Comparison of ENCODE assay signal across 8 cellular contexts in the genomic region with DNA sequence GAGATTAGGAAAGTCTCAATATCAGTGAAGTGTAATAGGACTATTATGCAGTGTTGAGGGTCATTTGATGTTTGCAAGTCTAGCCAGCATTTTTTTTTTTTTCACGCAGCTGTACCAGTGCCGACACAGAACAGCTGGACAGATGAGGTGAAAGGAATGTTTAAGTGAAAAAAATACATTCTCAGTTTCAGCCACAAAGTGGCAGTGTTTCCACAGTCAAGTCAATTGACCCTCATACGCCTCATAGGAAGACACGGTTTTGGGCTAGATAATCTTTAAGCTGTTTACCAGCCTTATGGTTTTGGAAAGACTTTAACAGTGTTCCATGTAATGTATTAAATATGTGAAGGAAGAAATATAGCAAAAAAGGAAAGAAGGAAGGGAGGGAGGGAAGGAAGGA.
DNase-seq lines count a peak whose midpoint lies in the region; ATAC-seq and TF ChIP-seq lines count a peak whose summit lies in the region.

No MANE protein-coding gene starts in this region.

- H3K4me1 Mint-ChIP-seq in WTC11: no peaks in the 10 kb centered on the region

- H3K4me1 ChIP-seq in HEK293 (ENCODE audit: control insufficient read depth, insufficient read depth, low read length): no peaks in the 10 kb centered on the region
- H3K4me1 ChIP-seq in iPS DF 6.9 (ENCODE audit: control insufficient read depth, insufficient read depth, low read length): no peaks in the 10 kb centered on the region
- H3K4me1 ChIP-seq in suprapubic skin: no peaks in the 10 kb centered on the region

- DNase-seq in NCI-H2196 (lab: John Stamatoyannopoulos, UW; ENCODE audit: unreplicated experiment): peak; percentile 11
- DNase-seq in NCI-H2196 treated with DMSO at 0.1 percent for 48 hours (lab: John Stamatoyannopoulos, UW; ENCODE audit: unreplicated experiment): no peak
- peak; percentile 44 for DNase-seq in LoVo (ENCODE audit: low spot score)
- DNase-seq in WTC11 (ENCODE audit: low spot score): no peak
- DNase-seq in iPS DF 6.9 (ENCODE audit: low read depth, low spot score): peak; percentile 33
- no peak for DNase-seq in suprapubic skin (ENCODE audit: low spot score in 2 of 2)
- DNase-seq in lower leg skin (ENCODE audit: low spot score in 2 of 2): no peak

- H3K4me3 Mint-ChIP-seq in WTC11: no peak overlapping the region

- TF ChIP-seq POLR2A in suprapubic skin (IDR thresholded peaks at IDR 0.05) (no peak), lower leg skin (IDR thresholded peaks at IDR 0.05) (no peak)

- no CpG with 5 or more reads among the region's 4 CpGs for WGBS in iPS DF 6.9 (ENCODE audit: insufficient coverage, insufficient read length)
- 0% methylated on average over 4 of the region's 4 CpGs for WGBS in suprapubic skin
- 1 to 2% methylated on average over 4 of the region's 4 CpGs for WGBS in lower leg skin, 2 donors

- no peaks in the 10 kb centered on the region for H3K27me3 ChIP-seq in iPS DF 6.9 (ENCODE audit: control insufficient read depth, insufficient read depth, low read length)
- H3K27me3 ChIP-seq in suprapubic skin: no peaks in the 10 kb centered on the region

- intact Hi-C loops in lower leg skin (cut with DNase I; ENCODE audit: low total_unique reads): no loop called here

- TF ChIP-seq EP300 in suprapubic skin (IDR thresholded peaks at IDR 0.05): no peak

- no peaks in the 10 kb centered on the region for H3K36me3 Mint-ChIP-seq in WTC11

- POLR2A ChIA-PET in HEK293 (lab: Yijun Ruan, JAX) (no interaction called here), WTC11 (lab: Charles Lee) (interaction anchor here (0.7 kb wide), 1 partner anchor 149 kb away, joined by 4 read pairs; no protein-coding TSS in a partner anchor)

- peak; percentile 90 for ATAC-seq in WTC11

- CTCF ChIA-PET in HEK293 (lab: Yijun Ruan, JAX): interaction anchor here (0.6 to 2.9 kb wide), 19 partner anchors 9 to 1841 kb away, joined by 3 to 15 read pairs (median 5); no protein-coding TSS in a partner anchor
- CTCF ChIA-PET in WTC11 (lab: Charles Lee): interaction anchor here (0.6 to 2.4 kb wide), 23 partner anchors 9 to 964 kb away, joined by 3 to 33 read pairs (median 4); no protein-coding TSS in a partner anchor

- no peaks in the 10 kb centered on the region for H3K27me3 Mint-ChIP-seq in WTC11 (ENCODE audit: low read depth)

- TF ChIP-seq CTCF in HEK293 (tag by site-specific recombination; IDR thresholded peaks at IDR 0.05) (no peak), WTC11 (IDR thresholded peaks at IDR 0.05) (peak; percentile 31; the same call in 1 of the 2 replicates), suprapubic skin (IDR thresholded peaks at IDR 0.05) (peak; percentile 23 to 27), lower leg skin (IDR thresholded peaks at IDR 0.05) (no peak)

- H3K9me3 ChIP-seq in HEK293 (ENCODE audit: control insufficient read depth, insufficient read depth, low read depth, low read length) (no peaks in the 10 kb centered on the region), iPS DF 6.9 (ENCODE audit: control insufficient read depth, insufficient read depth, low read length) (no peaks in the 10 kb centered on the region), suprapubic skin (no peaks in the 10 kb centered on the region)

- H3K27ac ChIP-seq in HEK293 (ENCODE audit: extremely low read depth, low read depth, low read length) (no peak overlapping the region), iPS DF 6.9 (ENCODE audit: low read length) (no peak overlapping the region), suprapubic skin (no peak overlapping the region)

- H3K27ac Mint-ChIP-seq in WTC11: no peak overlapping the region

- H3K36me3 ChIP-seq in HEK293 (ENCODE audit: control insufficient read depth in 2 of 2, insufficient read depth in 1 of 2, low read length in 2 of 2) (no peaks in the 10 kb centered on the region), iPS DF 6.9 (ENCODE audit: control insufficient read depth, insufficient read depth, low read length) (no peaks in the 10 kb centered on the region), suprapubic skin (no peaks in the 10 kb centered on the region)

- H3K4me3 ChIP-seq in HEK293 (ENCODE audit: low read depth, low read length) (no peak overlapping the region), iPS DF 6.9 (ENCODE audit: low read length) (no peak overlapping the region), suprapubic skin (no peak overlapping the region), lower leg skin (ENCODE audit: low read depth, poor library complexity, severe bottlenecking) (no peak overlapping the region)

- H3K9me3 Mint-ChIP-seq in WTC11: no peaks in the 10 kb centered on the region

TF ChIP-seq in HEK293, 187 proteins besides CTCF, POLR2A, EP300 and RAD21:
- TF ChIP-seq ZNF404 (tag by site-specific recombination; IDR thresholded peaks at IDR 0.05): no peak
- TF ChIP-seq ZNF654 (tag by site-specific recombination; IDR thresholded peaks at IDR 0.05; ENCODE audit: low read depth): peak; percentile 58
TF ChIP-seq in HEK293: peak in this region for 1.

TF ChIP-seq in WTC11, 78 proteins besides CTCF, POLR2A, EP300 and RAD21 (continues in another document):
- TF ChIP-seq ZNF219 (CRISPR knock-in tag; IDR thresholded peaks at IDR 0.05; ENCODE audit: borderline replicate concordance): no peak
- TF ChIP-seq PREB (CRISPR knock-in tag; IDR thresholded peaks at IDR 0.05; ENCODE audit: borderline replicate concordance): no peak
- TF ChIP-seq, protein P1, sequence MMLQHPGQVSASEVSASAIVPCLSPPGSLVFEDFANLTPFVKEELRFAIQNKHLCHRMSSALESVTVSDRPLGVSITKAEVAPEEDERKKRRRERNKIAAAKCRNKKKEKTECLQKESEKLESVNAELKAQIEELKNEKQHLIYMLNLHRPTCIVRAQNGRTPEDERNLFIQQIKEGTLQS (CRISPR knock-in tag; conservative IDR thresholded peaks at IDR 0.05): no peak
- TF ChIP-seq ZNF317 (CRISPR knock-in tag; IDR thresholded peaks at IDR 0.05; ENCODE audit: borderline replicate concordance, low read depth): no peak
- no peak for TF ChIP-seq SMAD3 (CRISPR knock-in tag; IDR thresholded peaks at IDR 0.05; ENCODE audit: borderline replicate concordance)
- TF ChIP-seq ATF6 (CRISPR knock-in tag; IDR thresholded peaks at IDR 0.05): no peak
- TF ChIP-seq, protein P2, sequence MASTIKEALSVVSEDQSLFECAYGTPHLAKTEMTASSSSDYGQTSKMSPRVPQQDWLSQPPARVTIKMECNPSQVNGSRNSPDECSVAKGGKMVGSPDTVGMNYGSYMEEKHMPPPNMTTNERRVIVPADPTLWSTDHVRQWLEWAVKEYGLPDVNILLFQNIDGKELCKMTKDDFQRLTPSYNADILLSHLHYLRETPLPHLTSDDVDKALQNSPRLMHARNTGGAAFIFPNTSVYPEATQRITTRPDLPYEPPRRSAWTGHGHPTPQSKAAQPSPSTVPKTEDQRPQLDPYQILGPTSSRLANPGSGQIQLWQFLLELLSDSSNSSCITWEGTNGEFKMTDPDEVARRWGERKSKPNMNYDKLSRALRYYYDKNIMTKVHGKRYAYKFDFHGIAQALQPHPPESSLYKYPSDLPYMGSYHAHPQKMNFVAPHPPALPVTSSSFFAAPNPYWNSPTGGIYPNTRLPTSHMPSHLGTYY (CRISPR knock-in tag; IDR thresholded peaks at IDR 0.05): no peak
- no peak for TF ChIP-seq CREM (CRISPR knock-in tag; IDR thresholded peaks at IDR 0.05)
- no peak for TF ChIP-seq ZNF416 (CRISPR knock-in tag; IDR thresholded peaks at IDR 0.05)
- no peak for TF ChIP-seq ZNF512 (CRISPR knock-in tag; IDR thresholded peaks at IDR 0.05; ENCODE audit: borderline replicate concordance)

Comparison
In these comparisons a context has a peak if more than half of its experiments do, and no peak if none do; other contexts are left out.
1. DNase-seq: peak in NCI-H2196 (single experiment), LoVo (single experiment) and iPS DF 6.9 (single experiment); none in NCI-H2196 treated with DMSO at 0.1 percent for 48 hours (single experiment), WTC11 (single experiment), suprapubic skin (0 of 2) and lower leg skin (0 of 2).
2. CTCF ChIP-seq: peak in WTC11 (single experiment) and suprapubic skin (2 of 2); none in HEK293 (single experiment) and lower leg skin (0 of 3).